8 cellular contexts compared by ENCODE assay signal in genomic region chr2:51795248-51795888, GRCh38.
DNase-seq lines count a peak whose midpoint lies in the region; ATAC-seq and TF ChIP-seq lines count a peak whose summit lies in the region.

No MANE protein-coding gene starts in this region.

- no peaks in the 10 kb centered on the region for H3K4me1 ChIP-seq in mucosa of descending colon (ENCODE audit: low read depth)

- TF ChIP-seq CTCF in WERI-Rb-1 (IDR thresholded peaks at IDR 0.05; ENCODE audit: low read depth, low read length) (peak; percentile 92), mucosa of descending colon (IDR thresholded peaks at IDR 0.05) (no peak)

- no peaks in the 10 kb centered on the region for H3K36me3 ChIP-seq in WERI-Rb-1
- no peaks in the 10 kb centered on the region for H3K36me3 ChIP-seq in mucosa of descending colon (ENCODE audit: low read depth)

- ATAC-seq in mucosa of descending colon = peak; percentile 75

- intact Hi-C loops in mucosa of descending colon (cut with DNase I, micrococcal nuclease) = no loop called here

- H3K27me3 ChIP-seq in WERI-Rb-1 (ENCODE audit: insufficient read depth, low read depth, severe bottlenecking) = no peaks in the 10 kb centered on the region

- H3K9me3 ChIP-seq in WERI-Rb-1 (ENCODE audit: severe bottlenecking) (no peaks in the 10 kb centered on the region), mucosa of descending colon (peaks cover 2% of the 10 kb centered on the region)

- H3K27ac ChIP-seq in WERI-Rb-1 = no peak overlapping the region

- H3K4me3 ChIP-seq in WERI-Rb-1 (ENCODE audit: low read depth, low read length) (no peak overlapping the region), mucosa of descending colon (no peak overlapping the region)

- DNase-seq in DMS 273 (lab: John Stamatoyannopoulos, UW; ENCODE audit: unreplicated experiment) (peak; percentile 23), DMS 273 treated with DMSO at 0.1 percent for 48 hours (lab: John Stamatoyannopoulos, UW) (no peak), LHCN-M2 (ENCODE audit: low read depth) (peak; percentile 21), WERI-Rb-1 (peak; percentile 71), mucosa of descending colon (peak in 2 of 3 donors; percentile 59 to 63), pons (ENCODE audit: low spot score) (no peak), NCI-H187 treated with DMSO at 0.1 percent for 48 hours (lab: John Stamatoyannopoulos, UW) (no peak), middle frontal gyrus (ENCODE audit: extremely low spot score, low spot score) (no peak)

Comparison
In these comparisons a context has a peak if more than half of its experiments do, and no peak if none do; other contexts are left out.
1. DNase-seq: peak in DMS 273 (single experiment), LHCN-M2 (single experiment), WERI-Rb-1 (single experiment) and mucosa of descending colon (2 of 3); none in DMS 273 treated with DMSO at 0.1 percent for 48 hours (single experiment), pons (single experiment), NCI-H187 treated with DMSO at 0.1 percent for 48 hours (single experiment) and middle frontal gyrus (single experiment).